ENCODE assay signal across 23 cellular contexts in the genomic region with DNA sequence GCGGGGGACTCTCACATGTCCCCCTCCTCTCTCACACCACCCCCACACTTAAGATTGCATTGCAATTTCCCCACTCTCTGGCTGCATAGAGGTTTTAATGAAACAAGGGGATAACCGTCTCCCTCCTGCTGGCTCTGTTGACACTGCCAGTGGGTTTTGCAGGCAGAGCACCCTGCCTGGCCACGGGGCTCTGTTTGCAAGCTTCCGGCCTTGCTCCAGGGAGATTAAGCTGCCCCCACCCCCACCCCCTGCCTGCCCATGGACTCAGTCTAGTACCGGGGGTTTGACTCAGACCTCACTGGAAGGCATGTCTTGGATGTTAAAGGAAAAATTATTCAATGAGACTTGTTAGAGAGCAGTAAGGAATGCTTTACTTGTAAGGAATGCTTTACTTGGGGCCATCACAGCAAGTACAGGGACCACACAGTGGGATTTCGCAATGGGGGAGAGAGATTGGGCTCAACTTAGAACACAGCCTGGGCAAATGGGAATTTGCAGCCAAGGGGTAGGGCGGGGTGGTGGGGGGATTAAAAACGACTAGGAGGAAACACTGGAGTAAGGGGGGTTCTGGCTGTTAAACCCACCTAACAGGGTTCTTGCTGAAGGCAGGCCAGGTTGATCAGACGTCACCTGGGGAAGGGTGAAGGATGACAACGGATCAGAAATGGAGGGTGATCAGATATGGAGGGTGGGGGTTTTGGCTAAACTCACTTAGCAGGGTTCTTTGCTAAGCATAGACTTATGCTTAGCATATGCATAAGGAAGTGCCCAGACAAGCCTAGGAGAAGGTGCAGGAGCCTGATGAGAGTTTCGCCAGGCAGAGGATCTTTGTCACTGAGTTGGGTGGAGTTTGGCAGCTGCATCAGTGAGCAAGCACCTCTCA.
DNase-seq lines count a peak whose midpoint lies in the region; ATAC-seq lines count a peak whose summit lies in the region.
"Had no signal": no experiment of that assay in that cellular context is flagged by ENCODE, and none has a peak within 500 bp of the region (broad histone marks: within the 10 kb centered on the region; RNA-seq: fewer than 3 reads in every experiment).

No MANE protein-coding gene starts in this region.

- no peaks in the 10 kb centered on the region for H3K36me3 Mint-ChIP-seq in activated CD8-positive, alpha-beta T cell treated with anti-CD3 and anti-CD28 coated beads, Interleukin-2, amount 10 ng/mL, durations not matched to agents 7 days and 5 days (ENCODE audit: low read depth)
- H3K36me3 Mint-ChIP-seq in CD8-positive, alpha-beta memory T cell, result no peaks in the 10 kb centered on the region
- H3K36me3 Mint-ChIP-seq: activated CD4-positive, alpha-beta memory T cell treated with anti-CD3 and anti-CD28 coated beads for 36 hours had no signal

- no peaks in the 10 kb centered on the region for H3K4me1 Mint-ChIP-seq in activated CD8-positive, alpha-beta T cell treated with anti-CD3 and anti-CD28 coated beads, Interleukin-2, amount 10 ng/mL, durations not matched to agents 7 days and 5 days (ENCODE audit: low read depth)
- no peaks in the 10 kb centered on the region for H3K4me1 Mint-ChIP-seq in CD8-positive, alpha-beta memory T cell

- no peak overlapping the region for H4K5ac ChIP-seq in mesendoderm (ENCODE audit: low read length)

- H3K9me3 Mint-ChIP-seq in activated CD8-positive, alpha-beta T cell treated with anti-CD3 and anti-CD28 coated beads, Interleukin-2, amount 10 ng/mL, durations not matched to agents 7 days and 5 days (ENCODE audit: insufficient read depth), result peaks cover 12% of the 10 kb centered on the region
- H3K9me3 Mint-ChIP-seq in CD8-positive, alpha-beta memory T cell, result peaks cover 2 to 6% (median 3%) of the 10 kb centered on the region in 5 donors

- H2BK5ac ChIP-seq in mesendoderm (ENCODE audit: low read length), result peak overlapping the region; percentile 78

- H3K4me3 Mint-ChIP-seq in activated CD8-positive, alpha-beta T cell treated with anti-CD3 and anti-CD28 coated beads, Interleukin-2, amount 10 ng/mL, durations not matched to agents 7 days and 5 days, result no peak overlapping the region
- no peak overlapping the region for H3K4me3 Mint-ChIP-seq in CD8-positive, alpha-beta memory T cell
- H3K4me3 Mint-ChIP-seq: activated CD4-positive, alpha-beta memory T cell treated with anti-CD3 and anti-CD28 coated beads for 36 hours had no signal

- H3K18ac ChIP-seq in mesendoderm (ENCODE audit: low read length), result peak overlapping the region; percentile 72

- POLR2A ChIA-PET in activated CD8-positive, alpha-beta T cell treated with anti-CD3 and anti-CD28 coated beads, Interleukin-2, amount 10 ng/mL, durations not matched to agents 7 days and 5 days (lab: Charles Lee), result no interaction called here
- POLR2A ChIA-PET in CD8-positive, alpha-beta memory T cell (lab: Charles Lee), result no interaction called here

- H3K4me1 ChIP-seq in HUES64 (ENCODE audit: insufficient read depth, low read length) (peaks cover 23% of the 10 kb centered on the region), mesendoderm (ENCODE audit: control insufficient read depth, low read depth, low read length) (peaks cover 20% of the 10 kb centered on the region)
- no peaks in the 10 kb centered on the region for H3K4me1 ChIP-seq in CD8-positive, alpha-beta memory T cell (ENCODE audit: insufficient read depth, low read length)
- H3K4me1 ChIP-seq: transverse colon had no signal

- H3K4me2 ChIP-seq in mesendoderm (ENCODE audit: low read length), result peak overlapping the region; percentile 35

- WGBS in HUES64, result 10% methylated on average over 11 of the region's 11 CpGs
- WGBS in mesendoderm (ENCODE audit: extremely low coverage, insufficient coverage, low lambda C conversion rate), result no CpG with 5 or more reads among the region's 11 CpGs

- H3K27me3 ChIP-seq in HUES64 (ENCODE audit: insufficient read depth, low read length), result no peaks in the 10 kb centered on the region
- H3K27me3 ChIP-seq in mesendoderm (ENCODE audit: insufficient read depth, low read length, poor library complexity), result no peaks in the 10 kb centered on the region
- no peaks in the 10 kb centered on the region for H3K27me3 ChIP-seq in CD8-positive, alpha-beta memory T cell (ENCODE audit: insufficient read depth, low read length, poor library complexity, severe bottlenecking)
- H3K27me3 ChIP-seq: transverse colon had no signal

- H3K36me3 ChIP-seq in HUES64 (ENCODE audit: insufficient read depth, low read length) (no peaks in the 10 kb centered on the region), mesendoderm (ENCODE audit: control insufficient read depth, insufficient read depth, low read length) (no peaks in the 10 kb centered on the region)
- no peaks in the 10 kb centered on the region for H3K36me3 ChIP-seq in CD8-positive, alpha-beta memory T cell (ENCODE audit: insufficient read depth, low read length)
- H3K36me3 ChIP-seq: transverse colon had no signal

- H2BK15ac ChIP-seq in mesendoderm (replicated peaks; ENCODE audit: low read depth), result peak overlapping the region; percentile 9

- no peaks in the 10 kb centered on the region for H3K79me1 ChIP-seq in mesendoderm (ENCODE audit: low read length)

- peak overlapping the region; percentile 22 for H2AK5ac ChIP-seq in mesendoderm (ENCODE audit: low read length)

- H3K9me3 ChIP-seq in HUES64 (ENCODE audit: insufficient read depth, low read depth, low read length), result peaks cover 6% of the 10 kb centered on the region; the same call in 1 of the 2 replicates
- no peaks in the 10 kb centered on the region for H3K9me3 ChIP-seq in CD8-positive, alpha-beta memory T cell (ENCODE audit: low read length)
- H3K9me3 ChIP-seq: transverse colon had no signal

- no peak for ATAC-seq in GM18517 (IDR thresholded peaks at IDR 0.05; ENCODE audit: unreplicated experiment)
- no peak for ATAC-seq in activated CD8-positive, alpha-beta T cell treated with anti-CD3 and anti-CD28 coated beads, Interleukin-2, amount 10 ng/mL, durations not matched to agents 7 days and 5 days
- ATAC-seq: left ventricle myocardium superior; sciatic nerve; stimulated activated naive CD8-positive, alpha-beta T cell treated with anti-CD3 and anti-CD28 coated beads, Interleukin-15, Interleukin-2, amounts not matched to agents 100 U/mL and 50 U/mL, for 24 hours had no signal

- peak overlapping the region; percentile 84 for H2BK120ac ChIP-seq in mesendoderm (ENCODE audit: low read depth, low read length)

- peak overlapping the region; percentile 17 for H3K4ac ChIP-seq in mesendoderm (ENCODE audit: low read depth, low read length)

- H3K56ac ChIP-seq in mesendoderm (ENCODE audit: low read length), result peak overlapping the region; percentile 62

- DNase-seq in EH (ENCODE audit: low read depth), result peak; percentile 95
- peak; percentile 61 for DNase-seq in ecto neural progenitor cell (ENCODE audit: low spot score)
- peak; percentile 90 for DNase-seq in mesendoderm
- DNase-seq in activated CD8-positive, alpha-beta T cell treated with anti-CD3 and anti-CD28 coated beads, Interleukin-2, amount 10 ng/mL, durations not matched to agents 7 days and 5 days, result no peak
- no peak for DNase-seq in CD8-positive, alpha-beta memory T cell
- DNase-seq: activated CD4-positive, alpha-beta memory T cell treated with anti-CD3 and anti-CD28 coated beads for 36 hours; activated naive CD4-positive, alpha-beta T cell treated with anti-CD3 and anti-CD28 coated beads, Interleukin-2, amount 50 U/mL, for 16 hours; activated T-cell treated with anti-CD3 and anti-CD28 coated beads, Interleukin-2, amount 50 U/mL, for 48 hours; AML-193; Calu3; foreskin fibroblast; GDM1; hypothalamus; left ventricle myocardium superior; NCI-H146; NCI-H446; Right ventricle myocardium superior; stimulated activated naive CD8-positive, alpha-beta T cell treated with anti-CD3 and anti-CD28 coated beads, Interleukin-15, Interleukin-2, amounts not matched to agents 100 U/mL and 50 U/mL, for 24 hours; transverse colon had no signal

- no peak overlapping the region for H4K8ac ChIP-seq in mesendoderm (ENCODE audit: low read depth, low read length)

- H3K27me3 Mint-ChIP-seq in activated CD8-positive, alpha-beta T cell treated with anti-CD3 and anti-CD28 coated beads, Interleukin-2, amount 10 ng/mL, durations not matched to agents 7 days and 5 days (ENCODE audit: low read depth), result no peaks in the 10 kb centered on the region
- peaks cover 0 to 10% of the 10 kb centered on the region in 2 donors for H3K27me3 Mint-ChIP-seq in CD8-positive, alpha-beta memory T cell

- H3K9ac ChIP-seq in HUES64 (ENCODE audit: low read depth, low read length) (no peak overlapping the region), mesendoderm (ENCODE audit: low read length) (peak overlapping the region; percentile 29)

- no peak overlapping the region for H3K27ac Mint-ChIP-seq in activated CD8-positive, alpha-beta T cell treated with anti-CD3 and anti-CD28 coated beads, Interleukin-2, amount 10 ng/mL, durations not matched to agents 7 days and 5 days
- peak overlapping the region in 1 of 8 donors; percentile 76 for H3K27ac Mint-ChIP-seq in CD8-positive, alpha-beta memory T cell
- H3K27ac Mint-ChIP-seq: activated CD4-positive, alpha-beta memory T cell treated with anti-CD3 and anti-CD28 coated beads for 36 hours had no signal

- H3K79me2 ChIP-seq in mesendoderm (ENCODE audit: control insufficient read depth, insufficient read depth, low read length), result no peaks in the 10 kb centered on the region

- peak overlapping the region; percentile 42 for H3K27ac ChIP-seq in HUES64 (ENCODE audit: low read depth, low read length)
- peak overlapping the region; percentile 85 for H3K27ac ChIP-seq in mesendoderm (ENCODE audit: low read depth, low read length)
- no peak overlapping the region for H3K27ac ChIP-seq in CD8-positive, alpha-beta memory T cell (ENCODE audit: low read depth, low read length)
- H3K27ac ChIP-seq: transverse colon, VCaP had no signal

- CTCF ChIA-PET in activated CD8-positive, alpha-beta T cell treated with anti-CD3 and anti-CD28 coated beads, Interleukin-2, amount 10 ng/mL, durations not matched to agents 7 days and 5 days (lab: Charles Lee), result no interaction called here
- CTCF ChIA-PET in CD8-positive, alpha-beta memory T cell (lab: Charles Lee), result no interaction called here

- H3K4me3 ChIP-seq in HUES64 (ENCODE audit: low read length), result no peak overlapping the region
- H3K4me3 ChIP-seq in mesendoderm (ENCODE audit: low read length), result no peak overlapping the region
- no peak overlapping the region for H3K4me3 ChIP-seq in CD8-positive, alpha-beta memory T cell (ENCODE audit: low read length)
- H3K4me3 ChIP-seq: transverse colon had no signal

- H3K23ac ChIP-seq in mesendoderm (ENCODE audit: low read length), result peak overlapping the region; percentile 3

Comparison
In these comparisons a context has a peak if more than half of its experiments do, and no peak if none do; other contexts are left out.
1. DNase-seq: peak in EH (single experiment), ecto neural progenitor cell (single experiment) and mesendoderm (single experiment); none in activated CD8-positive, alpha-beta T cell treated with anti-CD3 and anti-CD28 coated beads, Interleukin-2, amount 10 ng/mL, durations not matched to agents 7 days and 5 days (single experiment) and CD8-positive, alpha-beta memory T cell (0 of 5).